17 cellular contexts compared by ENCODE assay signal in genomic region chrX:149916745-149917392, GRCh38. TPM values are rescaled to one million over a fixed set of nuclear protein-coding genes. Genes with fewer than 3 reads are reported as not detected.
A peak's percentile ranks its signal among the peaks of the same experiment; 100 is the strongest.
DNase-seq lines count a peak whose midpoint lies in the region; ATAC-seq, FAIRE-seq and TF ChIP-seq lines count a peak whose summit lies in the region.
"Had no signal": no experiment of that assay in that cellular context is flagged by ENCODE, and none has a peak within 500 bp of the region (broad histone marks: within the 10 kb centered on the region; RNA-seq: fewer than 3 reads in every experiment).

No MANE protein-coding gene starts in this region.

- H3K36me3 ChIP-seq in GM12878 (ENCODE audit: control insufficient read depth in 2 of 2, insufficient read depth in 2 of 2, low read length in 1 of 2): no peaks in the 10 kb centered on the region
- H3K36me3 ChIP-seq in SK-N-SH (replicated peaks in 1 of 2; ENCODE audit: control insufficient read depth in 1 of 2, insufficient read depth in 2 of 2, low read length in 1 of 2): no peaks in the 10 kb centered on the region
- H3K36me3 ChIP-seq: brain microvascular endothelial cell, left lung had no signal

- WGBS in GM12878 (ENCODE audit: insufficient coverage, insufficient replicate concordance, low lambda C conversion rate, missing lambda C conversion rate): 33% methylated on average over 3 of the region's 3 CpGs
- 42% methylated on average over 3 of the region's 3 CpGs for WGBS in SK-N-SH (ENCODE audit: low lambda C conversion rate)

- H3K9me3 ChIP-seq in GM12878 (replicated peaks; ENCODE audit: control insufficient read depth, insufficient read depth, low read length): no peaks in the 10 kb centered on the region
- no peaks in the 10 kb centered on the region for H3K9me3 ChIP-seq in SK-N-SH
- H3K9me3 ChIP-seq: Caco-2, left lung had no signal

- TF ChIP-seq RAD21 in GM12878 (IDR thresholded peaks at IDR 0.05; ENCODE audit: insufficient read depth, low read depth, low read length) (peak; percentile 55), SK-N-SH (IDR thresholded peaks at IDR 0.05; ENCODE audit: low read length) (no peak)

- H3K4me2 ChIP-seq in GM12878 (ENCODE audit: control insufficient read depth, insufficient read depth) (no peak overlapping the region), SK-N-SH (no peak overlapping the region)

- H3K9ac ChIP-seq in GM12878 (ENCODE audit: control insufficient read depth, insufficient read depth, low read length): no peak overlapping the region; the same call in 1 of the 2 replicates
- no peak overlapping the region for H3K9ac ChIP-seq in SK-N-SH

- H3K79me2 ChIP-seq in GM12878 (ENCODE audit: control insufficient read depth, insufficient read depth, low read length) (no peaks in the 10 kb centered on the region), SK-N-SH (ENCODE audit: insufficient read depth) (no peaks in the 10 kb centered on the region)

- H2AFZ ChIP-seq in GM12878 (ENCODE audit: control insufficient read depth, low read depth, low read length) (peak overlapping the region; percentile 45), SK-N-SH (ENCODE audit: low read depth) (no peak overlapping the region)

- no peak for TF ChIP-seq EP300 in GM12878 (IDR thresholded peaks at IDR 0.05; ENCODE audit: borderline replicate concordance in 1 of 2, control insufficient read depth in 1 of 2, low read depth in 2 of 2, low read length in 2 of 2)
- TF ChIP-seq EP300 in SK-N-SH (IDR thresholded peaks at IDR 0.05; ENCODE audit: borderline replicate concordance in 1 of 2, low read depth in 1 of 2, low read length in 1 of 2): no peak

- TF ChIP-seq CTCF in GM12878 (IDR thresholded peaks at IDR 0.05 in 2 of 3, conservative IDR thresholded peaks at IDR 0.05 in 1 of 3; ENCODE audit: control insufficient read depth in 2 of 3, extremely low read depth in 1 of 3, insufficient read depth in 1 of 3, low read depth in 3 of 3, low read length in 3 of 3) (peak in 2 of 3 experiments; percentile 14 to 35; a peak in 4 of 6 replicates), SK-N-SH (IDR thresholded peaks at IDR 0.05) (no peak)

- H3K4me3 ChIP-seq in GM12878 (no peak overlapping the region), SK-N-SH (ENCODE audit: low read depth in 2 of 2, low read length in 1 of 2) (no peak overlapping the region)
- H3K4me3 ChIP-seq: left lung had no signal

- SMC1A ChIA-PET in GM12878 (lab: Charles Lee; ENCODE audit: uncharacterized antibody, unreplicated experiment): interaction anchor here (0.6 to 2.1 kb wide), 15 partner anchors 9 to 416 kb away, joined by 3 to 16 read pairs (median 4); no protein-coding TSS in a partner anchor

- peak overlapping the region; percentile 18; the same call in 1 of the 2 replicates for H3K27ac ChIP-seq in GM12878 (ENCODE audit: control insufficient read depth, insufficient read depth)
- H3K27ac ChIP-seq in SK-N-SH (ENCODE audit: low read depth in 2 of 2, low read length in 1 of 2): no peak overlapping the region
- H3K27ac ChIP-seq: brain microvascular endothelial cell, left lung had no signal

- no peaks in the 10 kb centered on the region for H3F3A ChIP-seq in SK-N-SH (replicated peaks; ENCODE audit: insufficient read depth)

- H3K9me2 ChIP-seq in SK-N-SH: no peaks in the 10 kb centered on the region

- H3K27me3 ChIP-seq in GM12878 (replicated peaks in 1 of 2; ENCODE audit: control insufficient read depth in 2 of 2, insufficient read depth in 2 of 2, low read length in 1 of 2): no peaks in the 10 kb centered on the region
- no peaks in the 10 kb centered on the region for H3K27me3 ChIP-seq in SK-N-SH (ENCODE audit: insufficient read depth)
- H3K27me3 ChIP-seq: brain microvascular endothelial cell, left lung had no signal

- RAD21 ChIA-PET in GM12878 (lab: Charles Lee; ENCODE audit: unreplicated experiment): interaction anchor here (0.6 to 2.0 kb wide), 7 partner anchors 9 to 118 kb away, joined by 3 to 14 read pairs (median 4); partner anchors contain the start of gene EOLA2

- FAIRE-seq in GM12878 (lab: Jason Lieb, UNC): no peak

- CTCF ChIA-PET in GM12878 (lab: Yijun Ruan, JAX): interaction anchor here (0.9 to 1.3 kb wide), 10 partner anchors 9 to 404 kb away, joined by 3 to 12 read pairs (median 4); partner anchors contain the start of gene EOLA2
- CTCF ChIA-PET in SK-N-SH (lab: Yijun Ruan, JAX): no interaction called here

- in situ Hi-C loops in GM12878 (cut with MboI): no loop called here

- no peak for TF ChIP-seq POLR2A in GM18505 (IDR thresholded peaks at IDR 0.05; ENCODE audit: borderline replicate concordance, extremely low read depth, insufficient read depth, insufficient read length)
- 0 out of 2 replicates have a peak, but pooled peaks have one; percentile 23 for TF ChIP-seq POLR2A in GM12878 (IDR thresholded peaks at IDR 0.05; ENCODE audit: low read depth, low read length)

- ATAC-seq in GM18505 (IDR thresholded peaks at IDR 0.05; ENCODE audit: unreplicated experiment) (peak; percentile 73), GM21367 (IDR thresholded peaks at IDR 0.05; ENCODE audit: unreplicated experiment) (peak; percentile 86), HG03280 (IDR thresholded peaks at IDR 0.05; ENCODE audit: unreplicated experiment) (peak; percentile 66), GM12878 (peak; percentile 98)
- ATAC-seq: left lung had no signal

- peak; percentile 25 for DNase-seq in GM12878 (ENCODE audit: low read depth, low spot score)
- DNase-seq in SK-N-SH: no peak
- DNase-seq in head of caudate nucleus: no peak
- no peak for DNase-seq in HT-29 (ENCODE audit: low spot score)
- DNase-seq in hippocampal formation (lab: John Stamatoyannopoulos, UW): no peak
- DNase-seq: brain microvascular endothelial cell, Caco-2, left lung, NCI-H2107, SIG-M5 had no signal

- intact Hi-C loops in GM12878 (cut with micrococcal nuclease; ENCODE audit: unreplicated experiment): no loop called here
- intact Hi-C loops in head of caudate nucleus (cut with DNase I): no loop called here

- H4K20me1 ChIP-seq in GM12878 (ENCODE audit: control insufficient read depth, insufficient read depth) (no peaks in the 10 kb centered on the region), SK-N-SH (ENCODE audit: insufficient read depth) (no peaks in the 10 kb centered on the region)

- H3K4me1 ChIP-seq in GM12878 (ENCODE audit: control insufficient read depth, insufficient read depth, low read length) (no peaks in the 10 kb centered on the region), SK-N-SH (ENCODE audit: control insufficient read depth in 1 of 2, insufficient read depth in 2 of 2, low read depth in 1 of 2, low read length in 1 of 2) (no peaks in the 10 kb centered on the region; a peak in 1 of 4 replicates)
- H3K4me1 ChIP-seq: Caco-2, left lung had no signal

- BruUV-seq in GM12878 (replicated peaks; lab: Mats Ljungman, UMichigan): no TSS peak

- POLR2A ChIA-PET in GM12878 (lab: Charles Lee): interaction anchor here (1.4 to 1.7 kb wide), 2 partner anchors 23 to 87 kb away, joined by 5 to 9 read pairs; no protein-coding TSS in a partner anchor
- POLR2A ChIA-PET in SK-N-SH (lab: Yijun Ruan, JAX): no interaction called here

RNA-seq across cellular contexts. Expression of gene HSFX4, which starts 12.5 kb away (rescaled TPM):
- total RNA-seq in GM12878 (2013; cell fraction: nucleolus; rRNA removed): not detected in 2 replicates
- 0.16 TPM in 1 of 2 replicates, not detected in the other for total RNA-seq in GM12878 (2014; rRNA removed)
- total RNA-seq in GM12878 (2014; rRNA removed; fragmentation: Illumina TruSeq; extraction: Trizol): not detected in 2 replicates
- total RNA-seq in GM12878 (2021): not detected in 2 replicates
- not detected for polyA plus RNA-seq in GM12878 (2011; ENCODE audit: low read depth)
- polyA plus RNA-seq in GM12878 (2011; rRNA removed): not detected in 2 replicates
- not detected in 2 replicates for polyA plus RNA-seq in GM12878 (2011; cell fraction: cytosol; rRNA removed)
- not detected in 2 replicates for polyA plus RNA-seq in GM12878 (2011; cell fraction: nucleus; rRNA removed)
- not detected in 2 replicates for polyA plus RNA-seq in GM12878 (2012)
- polyA plus RNA-seq in GM12878 (2014; fragmentation: Illumina TruSeq; extraction: Trizol): 0.44 TPM in 1 of 2 replicates, not detected in the other
- under 1 TPM; 0.11 to 0.21 TPM for polyA plus RNA-seq in GM12878 (2014; fragmentation: Nextera tagmentation; extraction: Ambion mirVana)
- 0.13 TPM in 1 of 2 replicates, not detected in the other for polyA plus RNA-seq in GM12878 (2014; rRNA removed)
- polyA plus RNA-seq in GM12878 (2016; fragmentation: Nextera tagmentation; extraction: Ambion mirVana): under 1 TPM; 0.21 to 0.24 TPM
- polyA minus RNA-seq in GM12878 (2011; rRNA and poly(A)+ RNA removed): not detected in 2 replicates
- not detected in 2 replicates for polyA minus RNA-seq in GM12878 (2011; cell fraction: cytosol; rRNA and poly(A)+ RNA removed)
- polyA minus RNA-seq in GM12878 (2011; cell fraction: nucleus; rRNA and poly(A)+ RNA removed): not detected in 2 replicates
- not detected in 2 replicates for polyA plus RNA-seq in SK-N-SH (2012; rRNA removed)
- not detected in 2 replicates for polyA plus RNA-seq in SK-N-SH (2012; cell fraction: cytosol; rRNA removed)
- not detected in 2 replicates for polyA plus RNA-seq in SK-N-SH (2012; cell fraction: nucleus; rRNA removed)
- 0.47 TPM in 1 of 2 replicates, not detected in the other for total RNA-seq in HT-29 (2014; rRNA removed; shearing (Covaris generic))
- total RNA-seq: activated CD8-positive, alpha-beta memory T cell treated with anti-CD3 and anti-CD28 coated beads for 36 hours; Caco-2; HT1080; left lung; progenitor cell of endocrine pancreas; urinary bladder had no signal
- polyA plus RNA-seq: urinary bladder had no signal

RNA-seq across cellular contexts. Expression of gene EOLA2, which starts 21.4 kb away (rescaled TPM):
- 22.8 and 33.9 TPM in 2 replicates for total RNA-seq in GM12878 (2013; cell fraction: nucleolus; rRNA removed)
- total RNA-seq in GM12878 (2014; rRNA removed) (28.7 and 38.6 TPM in 2 replicates), GM12878 (2014; rRNA removed; fragmentation: Illumina TruSeq; extraction: Trizol) (22.5 and 23.9 TPM in 2 replicates), GM12878 (2021) (41.0 and 48.7 TPM in 2 replicates)
- polyA plus RNA-seq in GM12878 (2011; ENCODE audit: low read depth): 28.2 TPM
- polyA plus RNA-seq in GM12878 (2011; rRNA removed) (38.0 and 44.1 TPM in 2 replicates), GM12878 (2014; fragmentation: Illumina TruSeq; extraction: Trizol) (28.0 and 35.8 TPM in 2 replicates), GM12878 (2014; fragmentation: Nextera tagmentation; extraction: Ambion mirVana) (10 to 100 TPM; 26.9 to 37.0 TPM), GM12878 (2014; rRNA removed) (53.7 and 54.2 TPM in 2 replicates), GM12878 (2016; fragmentation: Nextera tagmentation; extraction: Ambion mirVana) (10 to 100 TPM; 55.4 to 55.8 TPM), SK-N-SH (2012; rRNA removed) (43.4 and 45.2 TPM in 2 replicates)
- polyA plus RNA-seq in GM12878 (2011; cell fraction: cytosol; rRNA removed): 45.9 and 59.4 TPM in 2 replicates
- 88.1 and 90.0 TPM in 2 replicates for polyA plus RNA-seq in GM12878 (2011; cell fraction: nucleus; rRNA removed)
- 36.8 and 42.6 TPM in 2 replicates for polyA plus RNA-seq in GM12878 (2012)
- polyA minus RNA-seq in GM12878 (2011; rRNA and poly(A)+ RNA removed): 23.2 and 31.1 TPM in 2 replicates
- 9.1 and 13.8 TPM in 2 replicates for polyA minus RNA-seq in GM12878 (2011; cell fraction: cytosol; rRNA and poly(A)+ RNA removed)
- 24.4 and 27.0 TPM in 2 replicates for polyA minus RNA-seq in GM12878 (2011; cell fraction: nucleus; rRNA and poly(A)+ RNA removed)
- polyA plus RNA-seq in SK-N-SH (2012; cell fraction: cytosol; rRNA removed): 33.0 and 41.1 TPM in 2 replicates
- 62.6 and 71.9 TPM in 2 replicates for polyA plus RNA-seq in SK-N-SH (2012; cell fraction: nucleus; rRNA removed)
- 45.0 and 45.6 TPM in 2 replicates for total RNA-seq in HT-29 (2014; rRNA removed; shearing (Covaris generic))

RNA-seq across cellular contexts. Expression of gene MAGEA8, which starts 35.9 kb away (rescaled TPM):
- 0.27 and 0.38 TPM in 2 replicates for total RNA-seq in GM12878 (2013; cell fraction: nucleolus; rRNA removed)
- total RNA-seq in GM12878 (2014; rRNA removed): not detected in 2 replicates
- total RNA-seq in GM12878 (2014; rRNA removed; fragmentation: Illumina TruSeq; extraction: Trizol): not detected in 2 replicates
- not detected in 2 replicates for total RNA-seq in GM12878 (2021)
- polyA plus RNA-seq in GM12878 (2011; ENCODE audit: low read depth): not detected
- polyA plus RNA-seq in GM12878 (2011; rRNA removed): 0.04 and 0.20 TPM in 2 replicates
- 0.06 and 0.07 TPM in 2 replicates for polyA plus RNA-seq in GM12878 (2011; cell fraction: cytosol; rRNA removed)
- polyA plus RNA-seq in GM12878 (2011; cell fraction: nucleus; rRNA removed): 0.09 and 0.12 TPM in 2 replicates
- polyA plus RNA-seq in GM12878 (2012): not detected in 2 replicates
- polyA plus RNA-seq in GM12878 (2014; fragmentation: Illumina TruSeq; extraction: Trizol): 0.06 TPM in 1 of 2 replicates, not detected in the other
- polyA plus RNA-seq in GM12878 (2014; fragmentation: Nextera tagmentation; extraction: Ambion mirVana): under 1 TPM in 1 of 2 experiments, not detected in 1; 0.13 TPM
- not detected in 2 replicates for polyA plus RNA-seq in GM12878 (2014; rRNA removed)
- polyA plus RNA-seq in GM12878 (2016; fragmentation: Nextera tagmentation; extraction: Ambion mirVana): not detected
- polyA minus RNA-seq in GM12878 (2011; rRNA and poly(A)+ RNA removed): 0.29 TPM in 1 of 2 replicates, not detected in the other
- not detected in 2 replicates for polyA minus RNA-seq in GM12878 (2011; cell fraction: cytosol; rRNA and poly(A)+ RNA removed)
- not detected in 2 replicates for polyA minus RNA-seq in GM12878 (2011; cell fraction: nucleus; rRNA and poly(A)+ RNA removed)
- 0.15 and 0.20 TPM in 2 replicates for polyA plus RNA-seq in SK-N-SH (2012; rRNA removed)
- polyA plus RNA-seq in SK-N-SH (2012; cell fraction: cytosol; rRNA removed): 0.14 and 0.23 TPM in 2 replicates
- 0.05 and 0.08 TPM in 2 replicates for polyA plus RNA-seq in SK-N-SH (2012; cell fraction: nucleus; rRNA removed)
- not detected in 2 replicates for total RNA-seq in HT-29 (2014; rRNA removed; shearing (Covaris generic))
- total RNA-seq: activated CD8-positive, alpha-beta memory T cell treated with anti-CD3 and anti-CD28 coated beads for 36 hours; Caco-2; HT1080; left lung; urinary bladder had no signal
- polyA plus RNA-seq: urinary bladder had no signal
